In genomic region chr15:78737187-78737820, GRCh38 we compare ENCODE assay signal across 11 cellular contexts.
"Had no signal": no experiment of that assay in that cellular context is flagged by ENCODE, and none has a peak within 500 bp of the region (broad histone marks: within the 10 kb centered on the region; RNA-seq: fewer than 3 reads in every experiment).

No MANE protein-coding gene starts in this region.

- H3K4me3 ChIP-seq: gastrocnemius medialis, neural progenitor cell, right lobe of liver, skin epidermis, thoracic aorta, upper lobe of left lung had no signal

- H3K27ac ChIP-seq: gastrocnemius medialis, neural progenitor cell, right lobe of liver, skin epidermis, thoracic aorta, upper lobe of left lung had no signal

- H3K36me3 ChIP-seq: gastrocnemius medialis, neural progenitor cell, right lobe of liver, thoracic aorta, upper lobe of left lung had no signal

- ATAC-seq: stimulated activated naive CD8-positive, alpha-beta T cell treated with anti-CD3 and anti-CD28 coated beads, Interleukin-15, Interleukin-2, amounts not matched to agents 100 U/mL and 50 U/mL, for 24 hours had no signal

- H3K9me3 ChIP-seq: gastrocnemius medialis, right lobe of liver, thoracic aorta, upper lobe of left lung had no signal

- H3K4me2 ChIP-seq: neural progenitor cell had no signal

- H3K9ac ChIP-seq: neural progenitor cell had no signal

- H2AFZ ChIP-seq: neural progenitor cell had no signal

- DNase-seq: activated CD4-positive, CD25-positive, alpha-beta regulatory T cell; gastrocnemius medialis; left cardiac atrium; natural killer cell; occipital lobe; right lobe of liver had no signal

- H3K27me3 ChIP-seq: gastrocnemius medialis, neural progenitor cell, right lobe of liver, upper lobe of left lung had no signal

- H3K4me1 ChIP-seq: gastrocnemius medialis, neural progenitor cell, right lobe of liver had no signal
